ENCODE assay signal across 1 cellular context in genomic region chr6:41504526-41505021, GRCh38.
TF ChIP-seq lines count a peak whose summit lies in the region.

No MANE protein-coding gene starts in this region.

TF ChIP-seq in H1, 55 proteins besides CTCF, POLR2A, EP300 and RAD21 (continued from another document):
- TF ChIP-seq TEAD4 (IDR thresholded peaks at IDR 0.05; ENCODE audit: low read depth, low read length) (no peak), MAFK (IDR thresholded peaks at IDR 0.05; ENCODE audit: low read depth, low read length) (no peak), TBP (IDR thresholded peaks at IDR 0.05; ENCODE audit: low read depth, low read length) (no peak), SAP30 (IDR thresholded peaks at IDR 0.05; ENCODE audit: insufficient read depth, insufficient replicate concordance, low read length) (no peak), JUN (IDR thresholded peaks at IDR 0.05; ENCODE audit: low read depth, low read length) (no peak), TCF12 (IDR thresholded peaks at IDR 0.05; ENCODE audit: low read depth, low read length) (peak; percentile 55; the same call in 1 of the 2 replicates), EZH2 (IDR thresholded peaks at IDR 0.05; ENCODE audit: low read depth, low read length, severe bottlenecking) (peak; percentile 45), YY1 (IDR thresholded peaks at IDR 0.05; ENCODE audit: low read depth, low read length) (no peak), POU5F1 (IDR thresholded peaks at IDR 0.05; ENCODE audit: low read depth, low read length) (no peak), BCL11A (IDR thresholded peaks at IDR 0.05; ENCODE audit: low read depth in 2 of 2, low read length in 2 of 2) (no peak), JUND (IDR thresholded peaks at IDR 0.05; ENCODE audit: low read length) (no peak), RNF2 (IDR thresholded peaks at IDR 0.05; ENCODE audit: borderline replicate concordance, low read depth, low read length, missing control alignments, poor library complexity, severe bottlenecking) (no peak), SIX5 (IDR thresholded peaks at IDR 0.05; ENCODE audit: low read depth, low read length) (no peak), SUZ12 (IDR thresholded peaks at IDR 0.05; ENCODE audit: low read length) (peak; percentile 29; the same call in 1 of the 2 replicates), BACH1 (IDR thresholded peaks at IDR 0.05; ENCODE audit: low read length) (no peak), GABPA (IDR thresholded peaks at IDR 0.05; ENCODE audit: borderline replicate concordance, insufficient read depth, low read length) (no peak)
